In the genomic region with DNA sequence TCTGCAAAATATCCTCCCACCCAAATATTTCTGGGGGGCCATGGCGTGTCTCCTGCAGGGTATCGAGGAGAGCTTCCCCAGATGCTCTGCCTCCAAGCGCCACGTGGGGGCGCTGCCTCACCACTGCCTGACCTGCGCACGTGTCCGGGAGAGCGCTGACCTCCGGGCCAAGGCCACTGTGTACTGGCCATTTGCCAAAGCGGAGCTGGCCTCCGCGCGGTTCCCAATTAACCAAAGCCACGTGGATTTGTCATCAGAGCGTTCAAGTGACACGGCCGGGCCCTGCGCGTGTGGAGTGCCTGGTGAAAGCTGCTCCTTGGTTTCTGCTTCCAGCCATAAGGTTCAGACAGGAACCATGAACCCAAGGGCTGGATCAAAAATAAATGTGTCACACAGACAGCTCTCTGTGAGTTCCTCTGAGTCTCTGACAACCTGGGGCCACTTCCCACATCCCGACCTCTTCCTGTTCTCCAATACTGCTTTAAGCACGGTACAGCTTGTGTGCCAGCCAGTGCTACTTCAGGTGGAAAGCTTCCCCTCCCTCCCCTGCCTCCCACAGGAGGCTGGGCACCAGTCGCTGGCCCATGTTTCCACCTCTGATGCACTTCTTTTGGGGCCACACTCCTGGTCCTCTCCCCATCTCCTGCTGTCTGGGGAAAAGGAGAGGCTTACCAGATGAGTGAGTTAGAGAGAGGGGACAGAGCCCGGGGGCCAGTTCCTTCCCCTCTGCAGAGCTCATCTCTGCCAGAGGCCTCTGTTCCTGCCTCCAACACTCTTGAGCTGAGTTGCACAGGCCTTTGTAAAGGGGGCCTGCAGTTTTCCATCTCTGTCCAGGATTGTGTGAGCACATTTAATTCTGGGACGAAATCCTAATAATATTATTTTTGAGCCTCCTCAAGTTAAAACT, we compare ENCODE assay signal across 8 cellular contexts. TPM values are rescaled to one million over a fixed set of nuclear protein-coding genes. Genes with fewer than 3 reads are reported as not detected.
A peak's percentile ranks its signal among the peaks of the same experiment; 100 is the strongest.
DNase-seq lines count a peak whose midpoint lies in the region; ATAC-seq, FAIRE-seq and TF ChIP-seq lines count a peak whose summit lies in the region.

No MANE protein-coding gene starts in this region.

- ATAC-seq in GM19351 (IDR thresholded peaks at IDR 0.05; ENCODE audit: unreplicated experiment) (peak; percentile 70), gastroesophageal sphincter (peak; percentile 60)

- H3K27me3 ChIP-seq in gastroesophageal sphincter (no peaks in the 10 kb centered on the region), ovary (no peaks in the 10 kb centered on the region)

- peak overlapping the region in 1 of 2 donors; percentile 26 for H3K4me3 ChIP-seq in gastroesophageal sphincter
- H3K4me3 ChIP-seq in ovary, result no peak overlapping the region

- intact Hi-C loops in ovary (cut with DNase I), result no loop called here

- TF ChIP-seq CTCF in gastroesophageal sphincter (IDR thresholded peaks at IDR 0.05) (peak; percentile 75 to 92 (median 82)), ovary (IDR thresholded peaks at IDR 0.05) (peak in 1 of 3 donors; percentile 46)

- no peak for TF ChIP-seq POLR2A in gastroesophageal sphincter (IDR thresholded peaks at IDR 0.05)
- TF ChIP-seq POLR2A in ovary (IDR thresholded peaks at IDR 0.05), result no peak

- H3K27ac ChIP-seq in gastroesophageal sphincter (no peak overlapping the region), ovary (no peak overlapping the region)

- 22 to 36% methylated on average over 9 to 11 of the region's 25 CpGs for WGBS in gastroesophageal sphincter (ENCODE audit: low coverage in 1 of 2), 2 donors
- 15 to 29% (median 16%) methylated on average over 20 to 25 of the region's 25 CpGs for WGBS in ovary, 3 donors

- peak; percentile 16 for FAIRE-seq in HTR-8/SVneo (lab: Jason Lieb, UNC)

- H3K9me3 ChIP-seq in gastroesophageal sphincter (no peaks in the 10 kb centered on the region), ovary (no peaks in the 10 kb centered on the region)

- peaks cover 0 to 9% (median 0%) of the 10 kb centered on the region in 3 donors for H3K4me1 ChIP-seq in gastroesophageal sphincter
- peaks cover 2% of the 10 kb centered on the region for H3K4me1 ChIP-seq in ovary (ENCODE audit: insufficient read depth)

- DNase-seq in DMS153 (lab: John Stamatoyannopoulos, UW) (peak; percentile 19), HTR-8/SVneo (ENCODE audit: insufficient read length, low spot score) (peak; percentile 57), T1000 (lab: John Stamatoyannopoulos, UW) (peak; percentile 42), ovary (peak; percentile 33 to 68 (median 58)), NCI-H2107 treated with DMSO at 0.1 percent for 48 hours (lab: John Stamatoyannopoulos, UW; ENCODE audit: unreplicated experiment) (no peak)
- DNase-seq in activated CD4-positive, alpha-beta T cell treated with anti-CD3 and anti-CD28 coated beads, Interleukin-2, amount 50 U/mL, for 4 hours, result no peak

- no peak for TF ChIP-seq EP300 in gastroesophageal sphincter (IDR thresholded peaks at IDR 0.05)
- no peak for TF ChIP-seq EP300 in ovary (IDR thresholded peaks at IDR 0.05)

- no peaks in the 10 kb centered on the region for H3K36me3 ChIP-seq in gastroesophageal sphincter
- H3K36me3 ChIP-seq in ovary, result no peaks in the 10 kb centered on the region

RNA-seq across cellular contexts. Expression of a gene that starts 26.1 kb away (rescaled TPM):
- total RNA-seq in gastroesophageal sphincter (not detected), ovary (not detected)
- 1 to 10 TPM in 1 of 2 donors, under 1 TPM in 1; 0.13 to 1.1 TPM for polyA plus RNA-seq in ovary

Comparison
In these comparisons a context has a peak if more than half of its experiments do, and no peak if none do; other contexts are left out.
1. DNase-seq: peak in DMS153 (single experiment), HTR-8/SVneo (single experiment), T1000 (single experiment) and ovary (5 of 5); none in NCI-H2107 treated with DMSO at 0.1 percent for 48 hours (single experiment) and activated CD4-positive, alpha-beta T cell treated with anti-CD3 and anti-CD28 coated beads, Interleukin-2, amount 50 U/mL, for 4 hours (0 of 2).